Comparison of ENCODE assay signal across 12 cellular contexts in the genomic region with DNA sequence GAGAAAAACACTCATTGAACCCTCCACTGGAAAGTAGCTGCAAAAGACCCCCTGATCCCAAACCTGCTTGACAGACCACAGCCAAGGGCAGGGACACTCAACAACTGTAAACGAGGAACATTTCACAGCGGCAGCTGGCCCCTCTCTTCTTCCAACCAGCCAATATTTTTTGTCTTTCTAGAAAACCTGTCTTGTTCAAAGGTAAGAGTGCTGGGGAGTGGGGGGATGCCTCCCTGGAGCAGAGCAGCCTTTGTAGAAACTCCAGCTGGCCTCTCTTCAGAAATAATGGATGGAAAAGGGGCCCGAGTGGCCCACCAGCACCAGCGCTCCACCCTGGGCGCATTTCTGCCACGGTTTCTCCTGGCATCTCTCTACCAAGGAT.
DNase-seq lines count a peak whose midpoint lies in the region; ATAC-seq and TF ChIP-seq lines count a peak whose summit lies in the region.
"Had no signal": no experiment of that assay in that cellular context is flagged by ENCODE, and none has a peak within 500 bp of the region (broad histone marks: within the 10 kb centered on the region; RNA-seq: fewer than 3 reads in every experiment).

No MANE protein-coding gene starts in this region.

- CTCF ChIA-PET in OCI-LY7 (lab: Charles Lee; ENCODE audit: unreplicated experiment) = interaction anchor here (0.6 kb wide), 1 partner anchor 30 kb away, joined by 3 read pairs; no protein-coding TSS in a partner anchor

- peaks cover 0 to 69% (median 10%) of the 10 kb centered on the region in 4 donors for H3K27me3 ChIP-seq in esophagus muscularis mucosa
- peaks cover 0 to 10% of the 10 kb centered on the region in 2 donors for H3K27me3 ChIP-seq in body of pancreas

- H3K36me3 ChIP-seq in OCI-LY7 (ENCODE audit: insufficient read depth, low read length) (no peaks in the 10 kb centered on the region; the same call in 1 of the 2 replicates), esophagus muscularis mucosa (no peaks in the 10 kb centered on the region), body of pancreas (replicated peaks in 1 of 2; ENCODE audit: insufficient read depth in 1 of 2, low read depth in 2 of 2) (no peaks in the 10 kb centered on the region)

- peaks cover 15% of the 10 kb centered on the region for H3K36me3 Mint-ChIP-seq in stimulated activated memory B cell treated with anti-CD40 and anti-IgM and Interleukin-4, amounts not matched to agents 10 μg/mL and 1 μg/mL and 100 μg/mL, for 72 hours
- H3K36me3 Mint-ChIP-seq: immature natural killer cell had no signal

- H3K4me1 ChIP-seq in OCI-LY7 (ENCODE audit: insufficient read depth, low read length, poor library complexity, severe bottlenecking) = peaks cover 47% of the 10 kb centered on the region
- H3K4me1 ChIP-seq in esophagus muscularis mucosa = peaks cover 4 to 13% (median 8%) of the 10 kb centered on the region in 4 donors
- H3K4me1 ChIP-seq in body of pancreas = peaks cover 17% of the 10 kb centered on the region

- TF ChIP-seq EP300 in esophagus muscularis mucosa (IDR thresholded peaks at IDR 0.05) = no peak

- peaks cover 67% of the 10 kb centered on the region for H3K4me1 Mint-ChIP-seq in stimulated activated memory B cell treated with anti-CD40 and anti-IgM and Interleukin-4, amounts not matched to agents 10 μg/mL and 1 μg/mL and 100 μg/mL, for 72 hours
- H3K4me1 Mint-ChIP-seq: immature natural killer cell had no signal

- DNase-seq in OCI-LY7 (ENCODE audit: low spot score) = no peak
- peak; percentile 40 for DNase-seq in islet precursor cell
- no peak for DNase-seq in GF-D8 (lab: John Stamatoyannopoulos, UW)
- no peak for DNase-seq in esophagus muscularis mucosa (ENCODE audit: extremely low spot score)
- no peak for DNase-seq in body of pancreas
- DNase-seq: activated effector memory CD4-positive, alpha-beta T cell treated with anti-CD3 and anti-CD28 coated beads, Interleukin-2, amount 50 U/mL, for 16 hours; immature natural killer cell; NCI-H82; stimulated activated CD4-positive, alpha-beta T cell treated with anti-CD3 and anti-CD28 coated beads, Interleukin-1b, Interleukin-23, amount 100 ng/mL, for 48 hours had no signal

- peak overlapping the region; percentile 90 for H3K27ac ChIP-seq in OCI-LY7 (ENCODE audit: low read depth, low read length, poor library complexity, severe bottlenecking)
- no peak overlapping the region for H3K27ac ChIP-seq in esophagus muscularis mucosa (replicated peaks in 1 of 4)
- no peak overlapping the region for H3K27ac ChIP-seq in body of pancreas

- POLR2A ChIA-PET in OCI-LY7 (lab: Charles Lee) = interaction anchor here (0.7 to 1.5 kb wide), 2 partner anchors 14 to 15 kb away, joined by 4 read pairs; no protein-coding TSS in a partner anchor

- peak overlapping the region; percentile 100 for H3K27ac Mint-ChIP-seq in stimulated activated memory B cell treated with anti-CD40 and anti-IgM and Interleukin-4, amounts not matched to agents 10 μg/mL and 1 μg/mL and 100 μg/mL, for 72 hours
- H3K27ac Mint-ChIP-seq: immature natural killer cell had no signal

- peak; percentile 7 for ATAC-seq in GM19372 (IDR thresholded peaks at IDR 0.05; ENCODE audit: low read depth, unreplicated experiment)
- no peak for ATAC-seq in stimulated activated memory B cell treated with anti-CD40 and anti-IgM and Interleukin-4, amounts not matched to agents 10 μg/mL and 1 μg/mL and 100 μg/mL, for 72 hours
- ATAC-seq in body of pancreas = no peak
- no peak for ATAC-seq in HG02571 (IDR thresholded peaks at IDR 0.05; ENCODE audit: unreplicated experiment)

- H3K4me3 ChIP-seq in OCI-LY7 (ENCODE audit: low read depth, low read length, poor library complexity, severe bottlenecking) (peak overlapping the region; percentile 58), esophagus muscularis mucosa (peak overlapping the region in 1 of 4 donors; percentile 37), body of pancreas (no peak overlapping the region)

- no peak for TF ChIP-seq CTCF in OCI-LY7 (conservative IDR thresholded peaks at IDR 0.05; ENCODE audit: low read length)
- TF ChIP-seq CTCF in esophagus muscularis mucosa (IDR thresholded peaks at IDR 0.05) = no peak
- TF ChIP-seq CTCF in body of pancreas (IDR thresholded peaks at IDR 0.05) = no peak

- peaks cover 13% of the 10 kb centered on the region for H3K9me3 ChIP-seq in OCI-LY7 (ENCODE audit: low read length)
- no peaks in the 10 kb centered on the region for H3K9me3 ChIP-seq in esophagus muscularis mucosa
- H3K9me3 ChIP-seq in body of pancreas = no peaks in the 10 kb centered on the region

- H3K4me2 ChIP-seq in OCI-LY7 (ENCODE audit: low read length) = peak overlapping the region; percentile 77

- intact Hi-C loops in OCI-LY7 (cut with micrococcal nuclease; ENCODE audit: unreplicated experiment) (no loop called here), esophagus muscularis mucosa (cut with DNase I) (no loop called here), body of pancreas (cut with DNase I) (no loop called here)

- H3K4me3 Mint-ChIP-seq in stimulated activated memory B cell treated with anti-CD40 and anti-IgM and Interleukin-4, amounts not matched to agents 10 μg/mL and 1 μg/mL and 100 μg/mL, for 72 hours = peak overlapping the region; percentile 88
- H3K4me3 Mint-ChIP-seq: immature natural killer cell had no signal

- H3K9me3 Mint-ChIP-seq in stimulated activated memory B cell treated with anti-CD40 and anti-IgM and Interleukin-4, amounts not matched to agents 10 μg/mL and 1 μg/mL and 100 μg/mL, for 72 hours = peaks cover 12% of the 10 kb centered on the region

- 62% methylated on average over 6 of the region's 6 CpGs for WGBS in esophagus muscularis mucosa
- WGBS in body of pancreas, 2 donors = 65 to 69% methylated on average over 6 of the region's 6 CpGs

- BruUV-seq in OCI-LY7 (replicated peaks; lab: Mats Ljungman, UMichigan) = no TSS peak

- TF ChIP-seq POLR2A in esophagus muscularis mucosa (IDR thresholded peaks at IDR 0.05; ENCODE audit: low read depth) = no peak
- no peak for TF ChIP-seq POLR2A in body of pancreas (IDR thresholded peaks at IDR 0.05)

- no peaks in the 10 kb centered on the region for H3K79me2 ChIP-seq in OCI-LY7 (ENCODE audit: insufficient read depth, low read depth, low read length)

- H3K27me3 Mint-ChIP-seq in stimulated activated memory B cell treated with anti-CD40 and anti-IgM and Interleukin-4, amounts not matched to agents 10 μg/mL and 1 μg/mL and 100 μg/mL, for 72 hours = no peaks in the 10 kb centered on the region

- no peaks in the 10 kb centered on the region for H3K9me2 ChIP-seq in OCI-LY7 (ENCODE audit: insufficient read depth, low read length)

- peak overlapping the region; percentile 59; the same call in 1 of the 2 replicates for H2AFZ ChIP-seq in OCI-LY7 (ENCODE audit: low read length)

- no peaks in the 10 kb centered on the region for H4K20me1 ChIP-seq in OCI-LY7 (ENCODE audit: insufficient read depth, low read length)
